33 cellular contexts compared by ENCODE assay signal in genomic region chr21:33871171-33871570, GRCh38. TPM values are rescaled to one million over a fixed set of nuclear protein-coding genes. Genes with fewer than 3 reads are reported as not detected.
DNase-seq lines count a peak whose midpoint lies in the region; ATAC-seq and TF ChIP-seq lines count a peak whose summit lies in the region.
"Had no signal": no experiment of that assay in that cellular context is flagged by ENCODE, and none has a peak within 500 bp of the region (broad histone marks: within the 10 kb centered on the region; RNA-seq: fewer than 3 reads in every experiment).

No MANE protein-coding gene starts in this region.

- CTCF ChIA-PET in IMR-90 (lab: Yijun Ruan, JAX) = no interaction called here

- no peak overlapping the region for H2BK5ac ChIP-seq in IMR-90 (ENCODE audit: low read depth, low read length, poor library complexity, severe bottlenecking)

- H3K27me3 ChIP-seq in IMR-90 (ENCODE audit: control insufficient read depth, insufficient read depth, low read length) = no peaks in the 10 kb centered on the region; the same call in 1 of the 2 replicates
- H3K27me3 ChIP-seq in ascending aorta = no peaks in the 10 kb centered on the region
- H3K27me3 ChIP-seq: neural progenitor cell, spleen, thyroid gland, uterus had no signal

- dilution Hi-C loops in IMR-90 (cut with HindIII; ENCODE audit: low sequenced_read_pairs, unreplicated experiment) = no loop called here

- no peak overlapping the region for H3K4me2 ChIP-seq in IMR-90 (ENCODE audit: low read depth, low read length)
- H3K4me2 ChIP-seq: neural progenitor cell had no signal

- no peak overlapping the region for H3K4me3 Mint-ChIP-seq in activated T-cell treated with anti-CD3 and anti-CD28 coated beads, Interleukin-2, amount 50 U/mL, for 72 hours
- H3K4me3 Mint-ChIP-seq: activated CD8-positive, alpha-beta memory T cell treated with anti-CD3 and anti-CD28 coated beads, Interleukin-2, amount 10 ng/mL, durations not matched to agents 7 days and 5 days; activated naive CD8-positive, alpha-beta T cell treated with anti-CD3 and anti-CD28 coated beads, Interleukin-2, amount 50 U/mL, for 24 hours; brain; neural progenitor cell; stimulated activated naive CD8-positive, alpha-beta T cell treated with anti-CD3 and anti-CD28 coated beads, Interleukin-15, Interleukin-2, amounts not matched to agents 100 ng/mL and 50 ng/mL, for 24 hours; T-helper 1 cell treated with Interleukin-12 subunit alpha and Interleukin-12 subunit beta and Interleukin-4 antibody, amounts not matched to agents 30 μg/mL and 1 μg/mL, for 36 hours had no signal

- TF ChIP-seq RAD21 in IMR-90 (IDR thresholded peaks at IDR 0.05; ENCODE audit: low read length) = no peak

- no peak overlapping the region for H4K91ac ChIP-seq in IMR-90 (ENCODE audit: insufficient read depth, low read depth, low read length)

- H3K18ac ChIP-seq in IMR-90 (ENCODE audit: low read depth, low read length) = no peak overlapping the region

- in situ Hi-C loops in IMR-90 (cut with MboI; ENCODE audit: low sequenced_read_pairs) = no loop called here

- H3K56ac ChIP-seq in IMR-90 (ENCODE audit: extremely low read depth, insufficient read depth, low read length) = no peak overlapping the region

- no peak overlapping the region for H4K8ac ChIP-seq in IMR-90 (ENCODE audit: low read depth in 2 of 2, low read length in 2 of 2)

- H2BK15ac ChIP-seq in IMR-90 (ENCODE audit: low read depth, low read length) = no peak overlapping the region

- no peak overlapping the region for H4K5ac ChIP-seq in IMR-90 (ENCODE audit: low read depth, low read length)

- H2AK9ac ChIP-seq in IMR-90 (replicated peaks; ENCODE audit: low read depth, low read length, poor library complexity) = no peak overlapping the region

- no peak overlapping the region for H3K9ac ChIP-seq in IMR-90 (ENCODE audit: low read depth, low read length)
- H3K9ac ChIP-seq: GM23248, neural progenitor cell, parathyroid adenoma had no signal

- no peaks in the 10 kb centered on the region for H3K79me1 ChIP-seq in IMR-90 (ENCODE audit: low read depth in 1 of 2, low read length in 2 of 2)

- H3K4me1 ChIP-seq in IMR-90 (ENCODE audit: control insufficient read depth, insufficient read depth, low read length) (peaks cover 2% of the 10 kb centered on the region; the same call in 1 of the 2 replicates), ascending aorta (no peaks in the 10 kb centered on the region)
- H3K4me1 ChIP-seq: Caco-2, left ventricle myocardium inferior, neural progenitor cell, parathyroid adenoma, spleen, uterus had no signal

- no TSS peak for BruUV-seq in IMR-90 (replicated peaks; lab: Mats Ljungman, UMichigan)

- DNase-seq in AG09309 (ENCODE audit: low read depth) (peak; percentile 32), IMR-90 (peak; percentile 51), cardiac fibroblast (ENCODE audit: low read depth in 2 of 2) (peak; percentile 19 to 61), iris pigment epithelial cell (ENCODE audit: low read depth) (peak; percentile 81), ascending aorta (ENCODE audit: low spot score in 2 of 2) (no peak), retina (no peak)
- DNase-seq in activated T-cell treated with anti-CD3 and anti-CD28 coated beads, Interleukin-2, amount 50 U/mL, for 72 hours = no peak
- DNase-seq in stimulated activated CD4-positive, alpha-beta T cell treated with anti-CD3 and anti-CD28 coated beads, Interleukin-1b, Interleukin-23, amount 100 ng/mL, for 48 hours = no peak
- DNase-seq: activated CD4-positive, alpha-beta T cell treated with anti-CD3 and anti-CD28 coated beads, Interleukin-2, amount 50 U/mL, for 4 hours; activated CD8-positive, alpha-beta memory T cell treated with anti-CD3 and anti-CD28 coated beads, Interleukin-2, amount 10 ng/mL, durations not matched to agents 7 days and 5 days; activated naive CD8-positive, alpha-beta T cell treated with anti-CD3 and anti-CD28 coated beads, Interleukin-2, amount 50 U/mL, for 24 hours; activated T-cell treated with anti-CD3 and anti-CD28 coated beads, Interleukin-2, amount 50 U/mL, for 48 hours; C1 segment of cervical spinal cord; Caco-2; DMS79; GM23248; left ventricle myocardium inferior; NCI-H1417; NCI-H2029 treated with DMSO at 0.1 percent for 48 hours; NCI-H526; NK-92 treated with Interleukin-12 subunit alpha and Interleukin-12 subunit beta, amount 100 ng/mL, for 24 hours; stimulated activated CD8-positive, alpha-beta memory T cell treated with anti-CD3 and anti-CD28 coated beads, Interleukin-4, amount 100 ng/mL, for 48 hours; thyroid gland; uterus had no signal

- H4K20me1 ChIP-seq in IMR-90 (ENCODE audit: insufficient read depth, low read length) = no peaks in the 10 kb centered on the region

- H3K4me3 ChIP-seq in AG09309 (ENCODE audit: control insufficient read depth, low read depth, low read length) (no peak overlapping the region), IMR-90 (ENCODE audit: insufficient read depth, low read depth, low read length) (no peak overlapping the region), cardiac fibroblast (replicated peaks in 1 of 2; ENCODE audit: low read depth in 2 of 2, low read length in 2 of 2) (no peak overlapping the region), ascending aorta (no peak overlapping the region)
- H3K4me3 ChIP-seq: GM23248, left ventricle myocardium inferior, neural progenitor cell, spleen, thyroid gland, uterus had no signal

- no peak overlapping the region for H2AK5ac ChIP-seq in IMR-90 (ENCODE audit: low read depth, low read length)

- H3K14ac ChIP-seq in IMR-90 (replicated peaks; ENCODE audit: low read depth, low read length) = no peak overlapping the region

- H3K9me3 ChIP-seq in IMR-90 (ENCODE audit: control insufficient read depth, insufficient read depth, low read length) = no peaks in the 10 kb centered on the region
- H3K9me3 ChIP-seq in ascending aorta = no peaks in the 10 kb centered on the region
- H3K9me3 ChIP-seq: Caco-2, left ventricle myocardium inferior, spleen, thyroid gland, uterus had no signal

- no peak for TF ChIP-seq CTCF in AG09309 (IDR thresholded peaks at IDR 0.05; ENCODE audit: control insufficient read depth, insufficient read depth, low read depth, low read length, missing control alignments)
- no peak for TF ChIP-seq CTCF in IMR-90 (conservative IDR thresholded peaks at IDR 0.05; ENCODE audit: low read depth, low read length)
- no peak for TF ChIP-seq CTCF in cardiac fibroblast (IDR thresholded peaks at IDR 0.05; ENCODE audit: low read depth, low read length)
- no peak for TF ChIP-seq CTCF in ascending aorta (IDR thresholded peaks at IDR 0.05)

- no peak overlapping the region for H3K27ac Mint-ChIP-seq in activated T-cell treated with anti-CD3 and anti-CD28 coated beads, Interleukin-2, amount 50 U/mL, for 72 hours
- H3K27ac Mint-ChIP-seq: activated CD8-positive, alpha-beta memory T cell treated with anti-CD3 and anti-CD28 coated beads, Interleukin-2, amount 10 ng/mL, durations not matched to agents 7 days and 5 days; activated naive CD8-positive, alpha-beta T cell treated with anti-CD3 and anti-CD28 coated beads, Interleukin-2, amount 50 U/mL, for 24 hours; brain; neural progenitor cell; stimulated activated naive CD8-positive, alpha-beta T cell treated with anti-CD3 and anti-CD28 coated beads, Interleukin-15, Interleukin-2, amounts not matched to agents 100 ng/mL and 50 ng/mL, for 24 hours; T-helper 1 cell treated with Interleukin-12 subunit alpha and Interleukin-12 subunit beta and Interleukin-4 antibody, amounts not matched to agents 30 μg/mL and 1 μg/mL, for 36 hours had no signal

- no peaks in the 10 kb centered on the region; the same call in 1 of the 2 replicates for H3K9me1 ChIP-seq in IMR-90 (ENCODE audit: insufficient read depth, low read length)

- H2BK120ac ChIP-seq in IMR-90 (ENCODE audit: low read depth, low read length) = no peak overlapping the region

- H3K4me1 Mint-ChIP-seq in activated T-cell treated with anti-CD3 and anti-CD28 coated beads, Interleukin-2, amount 50 U/mL, for 72 hours (ENCODE audit: low read depth) = peaks cover 4% of the 10 kb centered on the region
- H3K4me1 Mint-ChIP-seq: activated naive CD8-positive, alpha-beta T cell treated with anti-CD3 and anti-CD28 coated beads, Interleukin-2, amount 50 U/mL, for 24 hours; brain; neural progenitor cell had no signal

- no peaks in the 10 kb centered on the region for H3K27me3 Mint-ChIP-seq in activated T-cell treated with anti-CD3 and anti-CD28 coated beads, Interleukin-2, amount 50 U/mL, for 72 hours (ENCODE audit: low read depth)
- H3K27me3 Mint-ChIP-seq: brain; stimulated activated naive CD8-positive, alpha-beta T cell treated with anti-CD3 and anti-CD28 coated beads, Interleukin-15, Interleukin-2, amounts not matched to agents 100 ng/mL and 50 ng/mL, for 24 hours had no signal

- TF ChIP-seq POLR2A in IMR-90 (IDR thresholded peaks at IDR 0.05; ENCODE audit: low read depth, low read length) = no peak

- no peaks in the 10 kb centered on the region for H3K36me3 Mint-ChIP-seq in activated T-cell treated with anti-CD3 and anti-CD28 coated beads, Interleukin-2, amount 50 U/mL, for 72 hours (ENCODE audit: insufficient read depth in 2 of 2)
- H3K36me3 Mint-ChIP-seq: activated CD8-positive, alpha-beta memory T cell treated with anti-CD3 and anti-CD28 coated beads, Interleukin-2, amount 10 ng/mL, durations not matched to agents 7 days and 5 days had no signal

- no peak overlapping the region for H2BK20ac ChIP-seq in IMR-90 (ENCODE audit: low read depth, low read length)

- POLR2A ChIA-PET in IMR-90 (lab: Charles Lee; ENCODE audit: unreplicated experiment) = no interaction called here

- H3K23ac ChIP-seq in IMR-90 (ENCODE audit: low read depth, low read length) = no peak overlapping the region

- H3K27ac ChIP-seq in IMR-90 (ENCODE audit: insufficient read depth, low read length) = no peak overlapping the region
- H3K27ac ChIP-seq in ascending aorta = no peak overlapping the region
- H3K27ac ChIP-seq: GM23248, left ventricle myocardium inferior, neural progenitor cell, parathyroid adenoma, spleen, thyroid gland, uterus had no signal

- ATAC-seq in IMR-90 (ENCODE audit: low read depth) = peak; percentile 75
- ATAC-seq in activated T-cell treated with anti-CD3 and anti-CD28 coated beads, Interleukin-2, amount 50 U/mL, for 72 hours (replicated peaks in 1 of 2) = no peak
- ATAC-seq: activated CD4-positive, CD25-positive, alpha-beta regulatory T cell treated with anti-CD3 and anti-CD28 coated beads, Interleukin-2, amount 50 U/mL, for 24 hours; activated CD8-positive, alpha-beta memory T cell treated with anti-CD3 and anti-CD28 coated beads, Interleukin-2, amount 10 ng/mL, durations not matched to agents 7 days and 5 days; activated naive CD8-positive, alpha-beta T cell treated with anti-CD3 and anti-CD28 coated beads, Interleukin-2, amount 50 U/mL, for 24 hours; Right ventricle myocardium inferior; SK-N-SH treated with all-trans-retinoic acid at 6 μM for 48 hours had no signal

- no peak overlapping the region for H3K4ac ChIP-seq in IMR-90 (ENCODE audit: low read depth, low read length)

- H3K36me3 ChIP-seq in IMR-90 (ENCODE audit: control insufficient read depth, insufficient read depth, low read length) (no peaks in the 10 kb centered on the region), ascending aorta (no peaks in the 10 kb centered on the region)
- H3K36me3 ChIP-seq: left ventricle myocardium inferior, neural progenitor cell, spleen, thyroid gland, uterus had no signal

- intact Hi-C loops in IMR-90 (cut with micrococcal nuclease) (no loop called here), ascending aorta (cut with DNase I) (no loop called here)

- H3K9me3 Mint-ChIP-seq in activated T-cell treated with anti-CD3 and anti-CD28 coated beads, Interleukin-2, amount 50 U/mL, for 72 hours = no peaks in the 10 kb centered on the region
- H3K9me3 Mint-ChIP-seq: activated naive CD8-positive, alpha-beta T cell treated with anti-CD3 and anti-CD28 coated beads, Interleukin-2, amount 50 U/mL, for 24 hours; stimulated activated naive CD8-positive, alpha-beta T cell treated with anti-CD3 and anti-CD28 coated beads, Interleukin-15, Interleukin-2, amounts not matched to agents 100 ng/mL and 50 ng/mL, for 24 hours; T-helper 1 cell treated with Interleukin-12 subunit alpha and Interleukin-12 subunit beta and Interleukin-4 antibody, amounts not matched to agents 30 μg/mL and 1 μg/mL, for 36 hours had no signal

- WGBS in IMR-90 (ENCODE audit: extremely low coverage in 2 of 2, insufficient read length in 1 of 2), 2 experiments = no CpG with 5 or more reads among the region's 5 CpGs

- no peak overlapping the region for H2AFZ ChIP-seq in IMR-90 (replicated peaks; ENCODE audit: low read length, poor library complexity)
- H2AFZ ChIP-seq: GM23248, neural progenitor cell, parathyroid adenoma had no signal

RNA-seq across cellular contexts. Expression of gene ATP5PO, which starts 44.4 kb away (rescaled TPM):
- total RNA-seq in IMR-90 (2012; rRNA removed) = 154 and 237 TPM in 2 replicates
- polyA plus RNA-seq in IMR-90 (2012; rRNA removed) = 220 and 250 TPM in 2 replicates
- 150 and 346 TPM in 2 replicates for polyA plus RNA-seq in IMR-90 (2012; cell fraction: cytosol; rRNA removed)
- polyA plus RNA-seq in IMR-90 (2012; cell fraction: nucleus; rRNA removed; ENCODE audit: low replicate concordance) = 33.0 and 110 TPM in 2 replicates
- total RNA-seq in activated T-cell treated with anti-CD3 and anti-CD28 coated beads, Interleukin-2, amount 50 U/mL, for 72 hours = 100 to 1,000 TPM; 217 to 230 TPM
- 62.5 TPM for total RNA-seq in ascending aorta

Comparison
In these comparisons a context has a peak if more than half of its experiments do, and no peak if none do; other contexts are left out.
1. DNase-seq: peak in AG09309 (single experiment), IMR-90 (single experiment), cardiac fibroblast (2 of 2) and iris pigment epithelial cell (single experiment); none in activated T-cell treated with anti-CD3 and anti-CD28 coated beads, Interleukin-2, amount 50 U/mL, for 72 hours (0 of 2), ascending aorta (0 of 2), retina (single experiment) and stimulated activated CD4-positive, alpha-beta T cell treated with anti-CD3 and anti-CD28 coated beads, Interleukin-1b, Interleukin-23, amount 100 ng/mL, for 48 hours (single experiment).